1 cellular context compared by ENCODE assay signal in the genomic region with DNA sequence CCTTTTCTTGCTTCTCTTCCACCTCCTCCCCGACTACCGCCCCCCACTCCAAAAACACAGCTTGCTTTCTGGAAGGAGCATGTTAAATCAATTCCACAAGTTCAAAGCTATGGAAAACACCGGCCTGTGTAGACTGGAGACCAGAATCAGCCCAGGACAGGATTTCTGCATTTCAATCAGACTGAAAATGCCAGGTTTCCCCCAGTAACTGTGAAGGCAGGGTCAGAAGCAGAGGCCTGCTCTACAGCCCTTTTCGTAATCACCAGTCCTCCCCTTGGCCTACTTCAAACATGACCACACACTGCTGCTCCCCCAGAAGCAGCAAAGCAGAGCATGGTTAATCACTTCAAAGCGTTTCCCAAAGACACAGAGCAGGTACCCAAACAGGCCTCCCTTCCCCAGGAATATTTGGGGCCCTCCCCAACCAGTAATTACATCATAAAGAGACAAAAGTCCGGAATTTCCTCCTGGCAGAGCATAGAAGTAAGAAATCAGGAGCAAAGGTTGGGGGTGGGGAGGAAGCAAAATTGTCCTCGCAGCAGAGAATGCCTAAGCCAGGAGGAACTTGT.
TF ChIP-seq lines count a peak whose summit lies in the region.

No MANE protein-coding gene starts in this region.

TF ChIP-seq in K562, 482 proteins besides CTCF, POLR2A, EP300 and RAD21 (continued from another document):
- TF ChIP-seq, protein P1, sequence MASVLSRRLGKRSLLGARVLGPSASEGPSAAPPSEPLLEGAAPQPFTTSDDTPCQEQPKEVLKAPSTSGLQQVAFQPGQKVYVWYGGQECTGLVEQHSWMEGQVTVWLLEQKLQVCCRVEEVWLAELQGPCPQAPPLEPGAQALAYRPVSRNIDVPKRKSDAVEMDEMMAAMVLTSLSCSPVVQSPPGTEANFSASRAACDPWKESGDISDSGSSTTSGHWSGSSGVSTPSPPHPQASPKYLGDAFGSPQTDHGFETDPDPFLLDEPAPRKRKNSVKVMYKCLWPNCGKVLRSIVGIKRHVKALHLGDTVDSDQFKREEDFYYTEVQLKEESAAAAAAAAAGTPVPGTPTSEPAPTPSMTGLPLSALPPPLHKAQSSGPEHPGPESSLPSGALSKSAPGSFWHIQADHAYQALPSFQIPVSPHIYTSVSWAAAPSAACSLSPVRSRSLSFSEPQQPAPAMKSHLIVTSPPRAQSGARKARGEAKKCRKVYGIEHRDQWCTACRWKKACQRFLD (CRISPR knock-in tag; IDR thresholded peaks at IDR 0.05): peak; percentile 48; the same call in 1 of the 2 replicates
- TF ChIP-seq KDM2B (CRISPR knock-in tag; IDR thresholded peaks at IDR 0.05) (0 out of 2 replicates have a peak, but pooled peaks have one; percentile 1), ZNF384 (IDR thresholded peaks at IDR 0.05; ENCODE audit: low read depth, low read length) (no peak), CHD2 (IDR thresholded peaks at IDR 0.05; ENCODE audit: low read depth, low read length) (no peak), EHMT2 (IDR thresholded peaks at IDR 0.05) (no peak), NBN (IDR thresholded peaks at IDR 0.05; ENCODE audit: low read depth) (no peak), NFYB (IDR thresholded peaks at IDR 0.05; ENCODE audit: extremely low read depth, insufficient read length) (no peak), ETV5 (CRISPR knock-in tag; IDR thresholded peaks at IDR 0.05; ENCODE audit: low read depth) (no peak), CHD1 (IDR thresholded peaks at IDR 0.05; ENCODE audit: low read length) (peak; percentile 19), CEBPG (CRISPR knock-in tag; IDR thresholded peaks at IDR 0.05) (no peak), CEBPG (tag; conservative IDR thresholded peaks at IDR 0.05 in 1 of 2, IDR thresholded peaks at IDR 0.05 in 1 of 2) (peak in 1 of 2 experiments; percentile 63; a peak in 2 of 4 replicates), MEF2D (tag; conservative IDR thresholded peaks at IDR 0.05; ENCODE audit: low read depth) (no peak), ZBTB8A (IDR thresholded peaks at IDR 0.05; ENCODE audit: partially characterized antibody) (no peak), MTA3 (IDR thresholded peaks at IDR 0.05; ENCODE audit: borderline replicate concordance) (no peak), SP1 (CRISPR knock-in tag; IDR thresholded peaks at IDR 0.05) (no peak), CBX1 (IDR thresholded peaks at IDR 0.05; ENCODE audit: low read depth) (no peak), NCOA1 (IDR thresholded peaks at IDR 0.05; ENCODE audit: low read depth) (no peak), ZNF589 (CRISPR knock-in tag; IDR thresholded peaks at IDR 0.05; ENCODE audit: low read depth) (no peak), MECOM (CRISPR knock-in tag; IDR thresholded peaks at IDR 0.05) (no peak), FOXK1 (CRISPR knock-in tag; IDR thresholded peaks at IDR 0.05; ENCODE audit: borderline replicate concordance) (no peak), BACH1 (tag; IDR thresholded peaks at IDR 0.05) (peak; percentile 3; the same call in 1 of the 2 replicates), JUND (IDR thresholded peaks at IDR 0.05; ENCODE audit: borderline replicate concordance, low read depth, low read length) (no peak), JUND (tag; IDR thresholded peaks at IDR 0.05; ENCODE audit: borderline replicate concordance, low read depth, low read length) (0 out of 3 replicates have a peak, but pooled peaks have one; percentile 19), SIRT6 (IDR thresholded peaks at IDR 0.05; ENCODE audit: low read depth, low read length) (no peak), CBX5 (IDR thresholded peaks at IDR 0.05; ENCODE audit: borderline replicate concordance, low read depth) (no peak), HDGF (IDR thresholded peaks at IDR 0.05) (no peak), RFX1 (IDR thresholded peaks at IDR 0.05) (0 out of 2 replicates have a peak, but pooled peaks have one; percentile 14), NCOA2 (IDR thresholded peaks at IDR 0.05; ENCODE audit: partially characterized antibody in 2 of 2) (no peak)
- TF ChIP-seq, protein P2, sequence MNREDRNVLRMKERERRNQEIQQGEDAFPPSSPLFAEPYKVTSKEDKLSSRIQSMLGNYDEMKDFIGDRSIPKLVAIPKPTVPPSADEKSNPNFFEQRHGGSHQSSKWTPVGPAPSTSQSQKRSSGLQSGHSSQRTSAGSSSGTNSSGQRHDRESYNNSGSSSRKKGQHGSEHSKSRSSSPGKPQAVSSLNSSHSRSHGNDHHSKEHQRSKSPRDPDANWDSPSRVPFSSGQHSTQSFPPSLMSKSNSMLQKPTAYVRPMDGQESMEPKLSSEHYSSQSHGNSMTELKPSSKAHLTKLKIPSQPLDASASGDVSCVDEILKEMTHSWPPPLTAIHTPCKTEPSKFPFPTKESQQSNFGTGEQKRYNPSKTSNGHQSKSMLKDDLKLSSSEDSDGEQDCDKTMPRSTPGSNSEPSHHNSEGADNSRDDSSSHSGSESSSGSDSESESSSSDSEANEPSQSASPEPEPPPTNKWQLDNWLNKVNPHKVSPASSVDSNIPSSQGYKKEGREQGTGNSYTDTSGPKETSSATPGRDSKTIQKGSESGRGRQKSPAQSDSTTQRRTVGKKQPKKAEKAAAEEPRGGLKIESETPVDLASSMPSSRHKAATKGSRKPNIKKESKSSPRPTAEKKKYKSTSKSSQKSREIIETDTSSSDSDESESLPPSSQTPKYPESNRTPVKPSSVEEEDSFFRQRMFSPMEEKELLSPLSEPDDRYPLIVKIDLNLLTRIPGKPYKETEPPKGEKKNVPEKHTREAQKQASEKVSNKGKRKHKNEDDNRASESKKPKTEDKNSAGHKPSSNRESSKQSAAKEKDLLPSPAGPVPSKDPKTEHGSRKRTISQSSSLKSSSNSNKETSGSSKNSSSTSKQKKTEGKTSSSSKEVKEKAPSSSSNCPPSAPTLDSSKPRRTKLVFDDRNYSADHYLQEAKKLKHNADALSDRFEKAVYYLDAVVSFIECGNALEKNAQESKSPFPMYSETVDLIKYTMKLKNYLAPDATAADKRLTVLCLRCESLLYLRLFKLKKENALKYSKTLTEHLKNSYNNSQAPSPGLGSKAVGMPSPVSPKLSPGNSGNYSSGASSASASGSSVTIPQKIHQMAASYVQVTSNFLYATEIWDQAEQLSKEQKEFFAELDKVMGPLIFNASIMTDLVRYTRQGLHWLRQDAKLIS (CRISPR knock-in tag; IDR thresholded peaks at IDR 0.05): peak; percentile 24; the same call in 1 of the 2 replicates
- TF ChIP-seq, protein P3, sequence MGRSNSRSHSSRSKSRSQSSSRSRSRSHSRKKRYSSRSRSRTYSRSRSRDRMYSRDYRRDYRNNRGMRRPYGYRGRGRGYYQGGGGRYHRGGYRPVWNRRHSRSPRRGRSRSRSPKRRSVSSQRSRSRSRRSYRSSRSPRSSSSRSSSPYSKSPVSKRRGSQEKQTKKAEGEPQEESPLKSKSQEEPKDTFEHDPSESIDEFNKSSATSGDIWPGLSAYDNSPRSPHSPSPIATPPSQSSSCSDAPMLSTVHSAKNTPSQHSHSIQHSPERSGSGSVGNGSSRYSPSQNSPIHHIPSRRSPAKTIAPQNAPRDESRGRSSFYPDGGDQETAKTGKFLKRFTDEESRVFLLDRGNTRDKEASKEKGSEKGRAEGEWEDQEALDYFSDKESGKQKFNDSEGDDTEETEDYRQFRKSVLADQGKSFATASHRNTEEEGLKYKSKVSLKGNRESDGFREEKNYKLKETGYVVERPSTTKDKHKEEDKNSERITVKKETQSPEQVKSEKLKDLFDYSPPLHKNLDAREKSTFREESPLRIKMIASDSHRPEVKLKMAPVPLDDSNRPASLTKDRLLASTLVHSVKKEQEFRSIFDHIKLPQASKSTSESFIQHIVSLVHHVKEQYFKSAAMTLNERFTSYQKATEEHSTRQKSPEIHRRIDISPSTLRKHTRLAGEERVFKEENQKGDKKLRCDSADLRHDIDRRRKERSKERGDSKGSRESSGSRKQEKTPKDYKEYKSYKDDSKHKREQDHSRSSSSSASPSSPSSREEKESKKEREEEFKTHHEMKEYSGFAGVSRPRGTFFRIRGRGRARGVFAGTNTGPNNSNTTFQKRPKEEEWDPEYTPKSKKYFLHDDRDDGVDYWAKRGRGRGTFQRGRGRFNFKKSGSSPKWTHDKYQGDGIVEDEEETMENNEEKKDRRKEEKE (IDR thresholded peaks at IDR 0.05; ENCODE audit: borderline replicate concordance in 1 of 2, control insufficient read depth in 1 of 2, low read depth in 2 of 2, low read length in 1 of 2): no peak
- TF ChIP-seq, protein P4, sequence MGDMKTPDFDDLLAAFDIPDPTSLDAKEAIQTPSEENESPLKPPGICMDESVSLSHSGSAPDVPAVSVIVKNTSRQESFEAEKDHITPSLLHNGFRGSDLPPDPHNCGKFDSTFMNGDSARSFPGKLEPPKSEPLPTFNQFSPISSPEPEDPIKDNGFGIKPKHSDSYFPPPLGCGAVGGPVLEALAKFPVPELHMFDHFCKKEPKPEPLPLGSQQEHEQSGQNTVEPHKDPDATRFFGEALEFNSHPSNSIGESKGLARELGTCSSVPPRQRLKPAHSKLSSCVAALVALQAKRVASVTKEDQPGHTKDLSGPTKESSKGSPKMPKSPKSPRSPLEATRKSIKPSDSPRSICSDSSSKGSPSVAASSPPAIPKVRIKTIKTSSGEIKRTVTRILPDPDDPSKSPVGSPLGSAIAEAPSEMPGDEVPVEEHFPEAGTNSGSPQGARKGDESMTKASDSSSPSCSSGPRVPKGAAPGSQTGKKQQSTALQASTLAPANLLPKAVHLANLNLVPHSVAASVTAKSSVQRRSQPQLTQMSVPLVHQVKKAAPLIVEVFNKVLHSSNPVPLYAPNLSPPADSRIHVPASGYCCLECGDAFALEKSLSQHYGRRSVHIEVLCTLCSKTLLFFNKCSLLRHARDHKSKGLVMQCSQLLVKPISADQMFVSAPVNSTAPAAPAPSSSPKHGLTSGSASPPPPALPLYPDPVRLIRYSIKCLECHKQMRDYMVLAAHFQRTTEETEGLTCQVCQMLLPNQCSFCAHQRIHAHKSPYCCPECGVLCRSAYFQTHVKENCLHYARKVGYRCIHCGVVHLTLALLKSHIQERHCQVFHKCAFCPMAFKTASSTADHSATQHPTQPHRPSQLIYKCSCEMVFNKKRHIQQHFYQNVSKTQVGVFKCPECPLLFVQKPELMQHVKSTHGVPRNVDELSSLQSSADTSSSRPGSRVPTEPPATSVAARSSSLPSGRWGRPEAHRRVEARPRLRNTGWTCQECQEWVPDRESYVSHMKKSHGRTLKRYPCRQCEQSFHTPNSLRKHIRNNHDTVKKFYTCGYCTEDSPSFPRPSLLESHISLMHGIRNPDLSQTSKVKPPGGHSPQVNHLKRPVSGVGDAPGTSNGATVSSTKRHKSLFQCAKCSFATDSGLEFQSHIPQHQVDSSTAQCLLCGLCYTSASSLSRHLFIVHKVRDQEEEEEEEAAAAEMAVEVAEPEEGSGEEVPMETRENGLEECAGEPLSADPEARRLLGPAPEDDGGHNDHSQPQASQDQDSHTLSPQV (IDR thresholded peaks at IDR 0.05): peak; percentile 54
- TF ChIP-seq, protein P5, sequence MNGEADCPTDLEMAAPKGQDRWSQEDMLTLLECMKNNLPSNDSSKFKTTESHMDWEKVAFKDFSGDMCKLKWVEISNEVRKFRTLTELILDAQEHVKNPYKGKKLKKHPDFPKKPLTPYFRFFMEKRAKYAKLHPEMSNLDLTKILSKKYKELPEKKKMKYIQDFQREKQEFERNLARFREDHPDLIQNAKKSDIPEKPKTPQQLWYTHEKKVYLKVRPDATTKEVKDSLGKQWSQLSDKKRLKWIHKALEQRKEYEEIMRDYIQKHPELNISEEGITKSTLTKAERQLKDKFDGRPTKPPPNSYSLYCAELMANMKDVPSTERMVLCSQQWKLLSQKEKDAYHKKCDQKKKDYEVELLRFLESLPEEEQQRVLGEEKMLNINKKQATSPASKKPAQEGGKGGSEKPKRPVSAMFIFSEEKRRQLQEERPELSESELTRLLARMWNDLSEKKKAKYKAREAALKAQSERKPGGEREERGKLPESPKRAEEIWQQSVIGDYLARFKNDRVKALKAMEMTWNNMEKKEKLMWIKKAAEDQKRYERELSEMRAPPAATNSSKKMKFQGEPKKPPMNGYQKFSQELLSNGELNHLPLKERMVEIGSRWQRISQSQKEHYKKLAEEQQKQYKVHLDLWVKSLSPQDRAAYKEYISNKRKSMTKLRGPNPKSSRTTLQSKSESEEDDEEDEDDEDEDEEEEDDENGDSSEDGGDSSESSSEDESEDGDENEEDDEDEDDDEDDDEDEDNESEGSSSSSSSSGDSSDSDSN (IDR thresholded peaks at IDR 0.05; ENCODE audit: borderline replicate concordance in 1 of 2, low read depth in 2 of 2, low read length in 2 of 2): 0 out of 4 replicates have a peak, but pooled peaks of 1 of the 2 experiments have one; percentile 55
- TF ChIP-seq, protein P6, sequence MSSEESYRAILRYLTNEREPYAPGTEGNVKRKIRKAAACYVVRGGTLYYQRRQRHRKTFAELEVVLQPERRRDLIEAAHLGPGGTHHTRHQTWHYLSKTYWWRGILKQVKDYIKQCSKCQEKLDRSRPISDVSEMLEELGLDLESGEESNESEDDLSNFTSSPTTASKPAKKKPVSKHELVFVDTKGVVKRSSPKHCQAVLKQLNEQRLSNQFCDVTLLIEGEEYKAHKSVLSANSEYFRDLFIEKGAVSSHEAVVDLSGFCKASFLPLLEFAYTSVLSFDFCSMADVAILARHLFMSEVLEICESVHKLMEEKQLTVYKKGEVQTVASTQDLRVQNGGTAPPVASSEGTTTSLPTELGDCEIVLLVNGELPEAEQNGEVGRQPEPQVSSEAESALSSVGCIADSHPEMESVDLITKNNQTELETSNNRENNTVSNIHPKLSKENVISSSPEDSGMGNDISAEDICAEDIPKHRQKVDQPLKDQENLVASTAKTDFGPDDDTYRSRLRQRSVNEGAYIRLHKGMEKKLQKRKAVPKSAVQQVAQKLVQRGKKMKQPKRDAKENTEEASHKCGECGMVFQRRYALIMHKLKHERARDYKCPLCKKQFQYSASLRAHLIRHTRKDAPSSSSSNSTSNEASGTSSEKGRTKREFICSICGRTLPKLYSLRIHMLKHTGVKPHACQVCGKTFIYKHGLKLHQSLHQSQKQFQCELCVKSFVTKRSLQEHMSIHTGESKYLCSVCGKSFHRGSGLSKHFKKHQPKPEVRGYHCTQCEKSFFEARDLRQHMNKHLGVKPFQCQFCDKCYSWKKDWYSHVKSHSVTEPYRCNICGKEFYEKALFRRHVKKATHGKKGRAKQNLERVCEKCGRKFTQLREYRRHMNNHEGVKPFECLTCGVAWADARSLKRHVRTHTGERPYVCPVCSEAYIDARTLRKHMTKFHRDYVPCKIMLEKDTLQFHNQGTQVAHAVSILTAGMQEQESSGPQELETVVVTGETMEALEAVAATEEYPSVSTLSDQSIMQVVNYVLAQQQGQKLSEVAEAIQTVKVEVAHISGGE (CRISPR knock-in tag; IDR thresholded peaks at IDR 0.05): peak in 1 of 3 experiments; percentile 57; a peak in 2 of 6 replicates
- TF ChIP-seq, protein P7, sequence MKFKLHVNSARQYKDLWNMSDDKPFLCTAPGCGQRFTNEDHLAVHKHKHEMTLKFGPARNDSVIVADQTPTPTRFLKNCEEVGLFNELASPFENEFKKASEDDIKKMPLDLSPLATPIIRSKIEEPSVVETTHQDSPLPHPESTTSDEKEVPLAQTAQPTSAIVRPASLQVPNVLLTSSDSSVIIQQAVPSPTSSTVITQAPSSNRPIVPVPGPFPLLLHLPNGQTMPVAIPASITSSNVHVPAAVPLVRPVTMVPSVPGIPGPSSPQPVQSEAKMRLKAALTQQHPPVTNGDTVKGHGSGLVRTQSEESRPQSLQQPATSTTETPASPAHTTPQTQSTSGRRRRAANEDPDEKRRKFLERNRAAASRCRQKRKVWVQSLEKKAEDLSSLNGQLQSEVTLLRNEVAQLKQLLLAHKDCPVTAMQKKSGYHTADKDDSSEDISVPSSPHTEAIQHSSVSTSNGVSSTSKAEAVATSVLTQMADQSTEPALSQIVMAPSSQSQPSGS (CRISPR knock-in tag; IDR thresholded peaks at IDR 0.05): no peak
- TF ChIP-seq, protein P8, sequence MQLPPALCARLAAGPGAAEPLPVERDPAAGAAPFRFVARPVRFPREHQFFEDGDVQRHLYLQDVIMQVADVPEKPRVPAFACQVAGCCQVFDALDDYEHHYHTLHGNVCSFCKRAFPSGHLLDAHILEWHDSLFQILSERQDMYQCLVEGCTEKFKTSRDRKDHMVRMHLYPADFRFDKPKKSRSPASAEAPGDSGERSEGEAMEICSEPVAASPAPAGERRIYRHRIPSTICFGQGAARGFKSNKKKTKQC (CRISPR knock-in tag; IDR thresholded peaks at IDR 0.05): no peak
